ENCODE assay signal across 8 cellular contexts in the genomic region with DNA sequence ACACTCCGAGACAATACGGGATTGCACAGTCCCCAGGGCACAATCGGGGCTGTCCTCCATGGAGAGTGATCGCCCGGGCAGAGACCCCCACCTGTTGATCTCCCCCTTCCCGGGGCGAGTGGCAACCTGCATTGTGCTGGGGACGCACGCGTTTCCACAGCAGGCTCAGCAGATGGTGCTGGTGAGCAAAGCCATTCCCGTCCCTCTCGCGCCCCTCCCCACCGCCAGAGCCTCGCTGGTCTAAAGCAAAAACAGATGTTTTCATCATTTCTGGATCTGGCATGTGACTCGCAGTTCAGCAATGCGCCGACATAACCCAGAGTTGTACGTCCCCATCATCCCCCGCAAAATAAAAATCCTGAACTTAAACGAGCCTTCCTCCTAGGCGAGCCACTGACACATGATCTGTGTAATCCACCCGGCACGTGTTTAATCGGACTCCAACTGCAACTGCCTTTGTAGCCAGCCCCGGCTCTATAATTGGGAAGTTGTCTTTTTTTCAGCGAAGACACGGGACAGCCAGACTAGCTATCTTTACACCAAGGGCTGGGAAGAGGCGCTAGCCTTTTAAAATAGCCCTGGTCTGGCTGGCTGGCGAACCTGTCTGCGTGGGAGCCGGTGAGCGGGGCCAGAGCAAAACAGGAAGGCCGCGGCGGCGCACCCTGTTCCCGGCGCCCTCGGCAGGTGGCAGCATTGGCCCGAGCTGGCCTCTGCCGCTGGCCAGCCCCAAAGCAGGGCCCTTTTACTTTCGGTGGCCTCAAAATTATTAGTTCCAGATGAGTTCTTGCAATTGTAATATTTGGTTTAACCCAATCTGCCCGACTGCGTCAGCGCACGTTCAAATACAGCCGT.
DNase-seq lines count a peak whose midpoint lies in the region; ATAC-seq and TF ChIP-seq lines count a peak whose summit lies in the region.

No MANE protein-coding gene starts in this region.

- CTCF ChIA-PET in T-cell (lab: Charles Lee): interaction anchor here (0.7 to 1.5 kb wide), 6 partner anchors 12 to 915 kb away, joined by 3 to 8 read pairs (median 4); no protein-coding TSS in a partner anchor

- H3K4me1 Mint-ChIP-seq in T-cell: peaks cover 24 to 36% (median 29%) of the 10 kb centered on the region in 3 donors

- 0 to 1% methylated on average over 48 of the region's 48 CpGs for WGBS in heart right ventricle, 2 donors
- WGBS in upper lobe of left lung, 2 donors: 4 to 6% methylated on average over 33 to 36 of the region's 48 CpGs

- POLR2A ChIA-PET in T-cell (lab: Charles Lee): no interaction called here

- peaks cover 0 to 8% (median 0%) of the 10 kb centered on the region in 7 donors for H3K27me3 ChIP-seq in heart right ventricle
- H3K27me3 ChIP-seq in upper lobe of left lung: no peaks in the 10 kb centered on the region

- peaks cover 0 to 5% of the 10 kb centered on the region in 2 donors for H3K27me3 Mint-ChIP-seq in T-cell

- H3K4me3 Mint-ChIP-seq in T-cell: peak overlapping the region; percentile 75 to 78 (median 78)

- no peaks in the 10 kb centered on the region for H3K36me3 ChIP-seq in heart right ventricle
- H3K36me3 ChIP-seq in upper lobe of left lung: no peaks in the 10 kb centered on the region

- H3K4me3 ChIP-seq in heart right ventricle (peak overlapping the region in 9 of 10 donors; percentile 22 to 60 (median 50)), upper lobe of left lung (peak overlapping the region in 3 of 4 donors; percentile 38 to 54 (median 43))

- TF ChIP-seq EP300 in upper lobe of left lung (IDR thresholded peaks at IDR 0.05): no peak

- ATAC-seq in HG02588 (IDR thresholded peaks at IDR 0.05; ENCODE audit: unreplicated experiment): peak; percentile 92
- peak; percentile 84 to 85 (median 84) for ATAC-seq in T-cell (replicated peaks in 1 of 4)
- ATAC-seq in heart right ventricle: peak; percentile 95 to 98 (median 96)
- peak; percentile 97 for ATAC-seq in upper lobe of left lung (ENCODE audit: low FRiP score in 2 of 2)

- H3K27ac ChIP-seq in heart right ventricle (peak overlapping the region; percentile 82 to 96 (median 91)), upper lobe of left lung (peak overlapping the region; percentile 70 to 83 (median 79))

- TF ChIP-seq CTCF in GM10266 (IDR thresholded peaks at IDR 0.05; ENCODE audit: control insufficient read depth, insufficient read depth, low read depth, missing control alignments) (peak; percentile 95), heart right ventricle (IDR thresholded peaks at IDR 0.05) (peak; percentile 77 to 91 (median 81)), upper lobe of left lung (IDR thresholded peaks at IDR 0.05) (peak; percentile 79 to 90 (median 86))

- no peak for TF ChIP-seq POLR2A in upper lobe of left lung (IDR thresholded peaks at IDR 0.05)

- no peaks in the 10 kb centered on the region for H3K36me3 Mint-ChIP-seq in T-cell

- DNase-seq in GM10266 (ENCODE audit: extremely low spot score) (peak; percentile 81), NCI-H1048 (lab: John Stamatoyannopoulos, UW) (peak; percentile 30), T-cell (peak; percentile 18 to 71 (median 52)), amniotic epithelial cell (ENCODE audit: low read depth) (peak; percentile 98), heart right ventricle (peak; percentile 86 to 88), posterior cingulate gyrus (peak; percentile 85 to 98 (median 90)), upper lobe of left lung (peak; percentile 85 to 97)

- intact Hi-C loops in heart right ventricle (cut with DNase I): loop anchor here in 9 of 10 donors (1.0 to 10.0 kb wide), 22 partner anchors 67 to 852 kb away; no protein-coding TSS in a partner anchor
- intact Hi-C loops in posterior cingulate gyrus (cut with DNase I): loop anchor here (1.0 to 10.0 kb wide), 6 partner anchors 67 to 850 kb away; no protein-coding TSS in a partner anchor

- peak overlapping the region; percentile 45 to 78 for H3K27ac Mint-ChIP-seq in T-cell

- peaks cover 0 to 28% (median 20%) of the 10 kb centered on the region in 9 donors for H3K4me1 ChIP-seq in heart right ventricle
- peaks cover 2 to 22% (median 14%) of the 10 kb centered on the region in 4 donors for H3K4me1 ChIP-seq in upper lobe of left lung

- H3K9me3 ChIP-seq in heart right ventricle: no peaks in the 10 kb centered on the region
- H3K9me3 ChIP-seq in upper lobe of left lung: no peaks in the 10 kb centered on the region

- H3K9me3 Mint-ChIP-seq in T-cell: no peaks in the 10 kb centered on the region

Comparison
In these comparisons a context has a peak if more than half of its experiments do, and no peak if none do; other contexts are left out.
1. Peak in every context shown above with its lines: DNase-seq, ATAC-seq, H3K4me3 ChIP-seq and H3K27ac ChIP-seq.
2. DNase-seq: peak in every context shown above with its lines; median percentile 98 in amniotic epithelial cell; 91 in upper lobe of left lung; 90 in posterior cingulate gyrus; 87 in heart right ventricle; 81 in GM10266; 52 in T-cell; 30 in NCI-H1048.